ENCODE assay signal across 8 cellular contexts in genomic region chrX:109840585-109840984, GRCh38.
DNase-seq lines count a peak whose midpoint lies in the region; ATAC-seq and TF ChIP-seq lines count a peak whose summit lies in the region.

No MANE protein-coding gene starts in this region.

- no peaks in the 10 kb centered on the region for H3K9me3 ChIP-seq in mucosa of descending colon

- peak; percentile 61 for ATAC-seq in mucosa of descending colon
- ATAC-seq in GM21515 (IDR thresholded peaks at IDR 0.05; ENCODE audit: unreplicated experiment) = no peak
- ATAC-seq in GM21360 (IDR thresholded peaks at IDR 0.05; ENCODE audit: unreplicated experiment) = no peak

- no peaks in the 10 kb centered on the region for H3K27me3 Mint-ChIP-seq in type B pancreatic cell

- DNase-seq in AML-193 (lab: John Stamatoyannopoulos, UW) (peak; percentile 63 to 85), M059J (ENCODE audit: low read depth) (peak; percentile 98), cardiac fibroblast (ENCODE audit: low read depth in 2 of 2) (peak; percentile 96), mucosa of descending colon (peak in 1 of 3 donors; percentile 20), type B pancreatic cell (ENCODE audit: extremely low spot score, unreplicated experiment) (no peak), NK-92 (lab: John Stamatoyannopoulos, UW; ENCODE audit: unreplicated experiment) (no peak)

- intact Hi-C loops in mucosa of descending colon (cut with DNase I, micrococcal nuclease) = no loop called here

- H3K4me1 Mint-ChIP-seq in type B pancreatic cell (ENCODE audit: unreplicated experiment) = peaks cover 21% of the 10 kb centered on the region

- TF ChIP-seq CTCF in cardiac fibroblast (IDR thresholded peaks at IDR 0.05; ENCODE audit: low read depth, low read length) (no peak), mucosa of descending colon (IDR thresholded peaks at IDR 0.05) (no peak), type B pancreatic cell (conservative IDR thresholded peaks at IDR 0.05) (no peak)

- H3K4me3 ChIP-seq in cardiac fibroblast (replicated peaks in 1 of 2; ENCODE audit: low read depth in 2 of 2, low read length in 2 of 2) (no peak overlapping the region), mucosa of descending colon (no peak overlapping the region)

- no peaks in the 10 kb centered on the region for H3K4me1 ChIP-seq in mucosa of descending colon (ENCODE audit: low read depth)

- H3K4me3 Mint-ChIP-seq in type B pancreatic cell = no peak overlapping the region

- no peak overlapping the region for H3K27ac Mint-ChIP-seq in type B pancreatic cell

- H3K36me3 Mint-ChIP-seq in type B pancreatic cell = peaks cover 3% of the 10 kb centered on the region

- H3K36me3 ChIP-seq in mucosa of descending colon (ENCODE audit: low read depth) = no peaks in the 10 kb centered on the region

- peaks cover 5% of the 10 kb centered on the region for H3K9me3 Mint-ChIP-seq in type B pancreatic cell

Comparison
In these comparisons a context has a peak if more than half of its experiments do, and no peak if none do; other contexts are left out.
1. DNase-seq: peak in AML-193 (2 of 2), M059J (single experiment) and cardiac fibroblast (2 of 2); none in type B pancreatic cell (single experiment) and NK-92 (single experiment).